ENCODE assay signal across 30 cellular contexts in the genomic region with DNA sequence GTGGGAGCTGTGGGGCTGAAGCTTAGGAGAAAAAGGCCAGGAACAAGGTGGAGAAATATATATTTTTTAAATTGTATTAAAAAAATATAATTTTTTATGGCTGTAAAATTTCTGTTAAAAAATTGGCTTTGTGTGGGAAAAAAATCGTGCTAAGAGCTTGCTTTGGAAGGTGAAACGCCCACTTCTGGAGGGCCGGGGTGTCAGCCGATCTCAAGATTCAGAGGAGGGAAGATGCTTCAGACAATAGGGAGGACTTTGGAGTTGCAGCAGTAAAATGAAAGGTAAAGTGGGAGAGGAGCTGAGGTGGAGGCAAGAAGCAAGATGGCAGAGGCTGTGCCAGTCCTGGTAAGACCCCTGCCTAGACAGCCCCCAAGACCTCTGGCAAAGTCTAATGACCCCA.
"Had no signal": no experiment of that assay in that cellular context is flagged by ENCODE, and none has a peak within 500 bp of the region (broad histone marks: within the 10 kb centered on the region; RNA-seq: fewer than 3 reads in every experiment).

No MANE protein-coding gene starts in this region.

- H3K4me3 Mint-ChIP-seq: mesothelial cell of epicardium; natural killer cell; nephron progenitor cell; neural progenitor cell; stimulated activated memory B cell treated with anti-CD40 and anti-IgM and Interleukin-4, amounts not matched to agents 10 μg/mL and 1 μg/mL and 100 μg/mL, for 72 hours; stimulated activated naive CD8-positive, alpha-beta T cell treated with anti-CD3 and anti-CD28 coated beads, Interleukin-15, amount 100 ng/mL, for 72 hours; type B pancreatic cell had no signal

- H3K4me2 ChIP-seq: neural progenitor cell, smooth muscle cell had no signal

- H3K36me3 Mint-ChIP-seq: naive B cell; natural killer cell; neural progenitor cell; stimulated activated memory B cell treated with anti-CD40 and anti-IgM and Interleukin-4, amounts not matched to agents 10 μg/mL and 1 μg/mL and 100 μg/mL, for 72 hours; type B pancreatic cell had no signal

- H3K9me3 ChIP-seq: left lung, lower lobe of right lung, neutrophil, right atrium auricular region, right lobe of liver, tibial nerve, uterus had no signal

- H3K9ac ChIP-seq: neural progenitor cell, parathyroid adenoma had no signal

- H2AFZ ChIP-seq: neural progenitor cell, parathyroid adenoma had no signal

- DNase-seq: hippocampal formation; kidney; left colon; left lung; lower lobe of right lung; mammary epithelial cell; mesenchymal stem cell; naive B cell; natural killer cell; nephron progenitor cell; occipital lobe; right lobe of liver; stimulated activated CD4-positive, alpha-beta T cell treated with anti-CD3 and anti-CD28 coated beads, Interleukin-1b, Interleukin-23, amount 100 ng/mL, for 48 hours; stimulated activated CD4-positive, alpha-beta T cell treated with anti-CD3 and anti-CD28 coated beads, Interleukin-2, amount 100 ng/mL, for 48 hours; stimulated activated CD4-positive, alpha-beta T cell treated with anti-CD3 and anti-CD28 coated beads, Interleukin-4, amount 100 ng/mL, for 4 hours; stimulated activated CD8-positive, alpha-beta memory T cell treated with anti-CD3 and anti-CD28 coated beads, Interleukin-4, amount 100 ng/mL, for 48 hours; stimulated activated naive CD4-positive, alpha-beta T cell treated with Interleukin-2 at 50 U/mL for 16 hours; stimulated activated naive CD8-positive, alpha-beta T cell treated with anti-CD3 and anti-CD28 coated beads, Interleukin-15, amount 100 ng/mL, for 72 hours; substantia nigra; uterus had no signal

- H3K79me2 ChIP-seq: parathyroid adenoma had no signal

- H3K27me3 Mint-ChIP-seq: type B pancreatic cell had no signal

- H3K27ac ChIP-seq: left lung, lower lobe of right lung, neural progenitor cell, neutrophil, parathyroid adenoma, right atrium auricular region, right lobe of liver, tibial nerve, uterus had no signal

- H3K9me3 Mint-ChIP-seq: mesothelial cell of epicardium; naive B cell; natural killer cell; nephron progenitor cell; neural progenitor cell; stimulated activated memory B cell treated with anti-CD40 and anti-IgM and Interleukin-4, amounts not matched to agents 10 μg/mL and 1 μg/mL and 100 μg/mL, for 72 hours; stimulated activated naive CD8-positive, alpha-beta T cell treated with anti-CD3 and anti-CD28 coated beads, Interleukin-15, amount 100 ng/mL, for 72 hours; type B pancreatic cell had no signal

- H3K27ac Mint-ChIP-seq: mesothelial cell of epicardium; naive B cell; natural killer cell; nephron progenitor cell; neural progenitor cell; progenitor cell of endocrine pancreas; stimulated activated memory B cell treated with anti-CD40 and anti-IgM and Interleukin-4, amounts not matched to agents 10 μg/mL and 1 μg/mL and 100 μg/mL, for 72 hours; stimulated activated naive CD8-positive, alpha-beta T cell treated with anti-CD3 and anti-CD28 coated beads, Interleukin-15, amount 100 ng/mL, for 72 hours; type B pancreatic cell had no signal

- H3K27me3 ChIP-seq: left lung, neural progenitor cell, right atrium auricular region, right lobe of liver, tibial nerve, uterus had no signal

- H3K4me1 ChIP-seq: neural progenitor cell, parathyroid adenoma, right lobe of liver, uterus had no signal
